17 cellular contexts compared by ENCODE assay signal in genomic region chr17:30506423-30506822, GRCh38. TPM values are rescaled to one million over a fixed set of nuclear protein-coding genes. Genes with fewer than 3 reads are reported as not detected.
A peak's percentile ranks its signal among the peaks of the same experiment; 100 is the strongest.
DNase-seq lines count a peak whose midpoint lies in the region; ATAC-seq and TF ChIP-seq lines count a peak whose summit lies in the region.
"Had no signal": no experiment of that assay in that cellular context is flagged by ENCODE, and none has a peak within 500 bp of the region (broad histone marks: within the 10 kb centered on the region; RNA-seq: fewer than 3 reads in every experiment).

No MANE protein-coding gene starts in this region.

- H3K4me1 ChIP-seq in HEK293 (ENCODE audit: control insufficient read depth, insufficient read depth, low read length) (no peaks in the 10 kb centered on the region), thymus (ENCODE audit: control insufficient read depth, insufficient read depth, low read length) (peaks cover 11% of the 10 kb centered on the region), ascending aorta (no peaks in the 10 kb centered on the region)
- H3K4me1 ChIP-seq: Peyer's patch had no signal

- no peak for DNase-seq in activated T-cell treated with anti-CD3 and anti-CD28 coated beads, Interleukin-2, amount 50 U/mL, for 72 hours
- no peak for DNase-seq in activated T-cell treated with anti-CD3 and anti-CD28 coated beads, Interleukin-2, amount 50 U/mL, for 4 hours
- no peak for DNase-seq in left colon
- DNase-seq in ascending aorta (ENCODE audit: low spot score in 2 of 2): no peak
- DNase-seq in glomerular visceral epithelial cell (ENCODE audit: extremely low spot score): no peak
- DNase-seq: AML-193, DMS153, H7, IMR-90, NCI-H1417 treated with DMSO at 0.1 percent for 48 hours, NCI-H2081, NCI-H510A treated with DMSO at 0.1 percent for 48 hours, Peyer's patch, Right ventricle myocardium superior had no signal

- H3K4me3 ChIP-seq in HEK293 (ENCODE audit: low read depth, low read length) (no peak overlapping the region), thymus (ENCODE audit: low read length) (no peak overlapping the region), ascending aorta (no peak overlapping the region)
- H3K4me3 ChIP-seq: Peyer's patch had no signal

- no peaks in the 10 kb centered on the region for H3K9me3 Mint-ChIP-seq in activated T-cell treated with anti-CD3 and anti-CD28 coated beads, Interleukin-2, amount 50 U/mL, for 72 hours
- H3K9me3 Mint-ChIP-seq in activated T-cell treated with anti-CD3 and anti-CD28 coated beads, Interleukin-2, amount 50 U/mL, for 4 hours: no peaks in the 10 kb centered on the region
- H3K9me3 Mint-ChIP-seq in activated T-helper 17 cell treated with anti-CD3 and anti-CD28 coated beads, Interleukin-2, amount 50 U/mL, for 72 hours: no peaks in the 10 kb centered on the region

- peak overlapping the region; percentile 84 for H3K27ac Mint-ChIP-seq in activated T-cell treated with anti-CD3 and anti-CD28 coated beads, Interleukin-2, amount 50 U/mL, for 72 hours
- H3K27ac Mint-ChIP-seq in activated T-helper 17 cell treated with anti-CD3 and anti-CD28 coated beads, Interleukin-2, amount 50 U/mL, for 72 hours: peak overlapping the region; percentile 11

- 13% methylated on average over 1 of the region's 1 CpG for WGBS in thymus

- ATAC-seq in activated T-cell treated with anti-CD3 and anti-CD28 coated beads, Interleukin-2, amount 50 U/mL, for 72 hours (replicated peaks in 1 of 2): no peak
- no peak for ATAC-seq in activated T-cell treated with anti-CD3 and anti-CD28 coated beads, Interleukin-2, amount 50 U/mL, for 4 hours
- ATAC-seq in activated T-helper 17 cell treated with anti-CD3 and anti-CD28 coated beads, Interleukin-2, amount 50 U/mL, for 72 hours (replicated peaks): no peak
- ATAC-seq in left colon: no peak

- intact Hi-C loops in left colon (cut with DNase I, micrococcal nuclease): no loop called here
- intact Hi-C loops in ascending aorta (cut with DNase I): no loop called here

- peaks cover 8% of the 10 kb centered on the region for H3K4me1 Mint-ChIP-seq in activated T-cell treated with anti-CD3 and anti-CD28 coated beads, Interleukin-2, amount 50 U/mL, for 72 hours (ENCODE audit: low read depth)
- peaks cover 22% of the 10 kb centered on the region for H3K4me1 Mint-ChIP-seq in activated T-cell treated with anti-CD3 and anti-CD28 coated beads, Interleukin-2, amount 50 U/mL, for 4 hours (ENCODE audit: low read depth)
- H3K4me1 Mint-ChIP-seq in activated T-helper 17 cell treated with anti-CD3 and anti-CD28 coated beads, Interleukin-2, amount 50 U/mL, for 72 hours: peaks cover 4% of the 10 kb centered on the region

- H3K27me3 ChIP-seq in thymus (ENCODE audit: control insufficient read depth, insufficient read depth) (no peaks in the 10 kb centered on the region), ascending aorta (no peaks in the 10 kb centered on the region)
- H3K27me3 ChIP-seq: Peyer's patch had no signal

- POLR2A ChIA-PET in HEK293 (lab: Yijun Ruan, JAX): no interaction called here

- H3K36me3 ChIP-seq in HEK293 (ENCODE audit: control insufficient read depth in 2 of 2, insufficient read depth in 1 of 2, low read length in 2 of 2) (peaks cover 36 to 64% of the 10 kb centered on the region in 2 experiments), thymus (ENCODE audit: control insufficient read depth, insufficient read depth) (no peaks in the 10 kb centered on the region), ascending aorta (peaks cover 32 to 50% of the 10 kb centered on the region in 2 donors)

- TF ChIP-seq CTCF in HEK293 (tag by site-specific recombination; IDR thresholded peaks at IDR 0.05): no peak
- no peak for TF ChIP-seq CTCF in ascending aorta (IDR thresholded peaks at IDR 0.05)

- H3K4me3 Mint-ChIP-seq in activated T-cell treated with anti-CD3 and anti-CD28 coated beads, Interleukin-2, amount 50 U/mL, for 72 hours: no peak overlapping the region
- H3K4me3 Mint-ChIP-seq in activated T-cell treated with anti-CD3 and anti-CD28 coated beads, Interleukin-2, amount 50 U/mL, for 4 hours: no peak overlapping the region
- H3K4me3 Mint-ChIP-seq in activated T-helper 17 cell treated with anti-CD3 and anti-CD28 coated beads, Interleukin-2, amount 50 U/mL, for 72 hours: no peak overlapping the region

- CTCF ChIA-PET in HEK293 (lab: Yijun Ruan, JAX): no interaction called here

- H3K36me3 Mint-ChIP-seq in activated T-cell treated with anti-CD3 and anti-CD28 coated beads, Interleukin-2, amount 50 U/mL, for 72 hours (ENCODE audit: insufficient read depth in 2 of 2): peaks cover 5 to 15% of the 10 kb centered on the region in 2 donors
- H3K36me3 Mint-ChIP-seq in activated T-cell treated with anti-CD3 and anti-CD28 coated beads, Interleukin-2, amount 50 U/mL, for 4 hours (ENCODE audit: insufficient read depth): peaks cover 27% of the 10 kb centered on the region
- peaks cover 69% of the 10 kb centered on the region for H3K36me3 Mint-ChIP-seq in activated T-helper 17 cell treated with anti-CD3 and anti-CD28 coated beads, Interleukin-2, amount 50 U/mL, for 72 hours (ENCODE audit: low read depth)

- H3K9me3 ChIP-seq in HEK293 (ENCODE audit: control insufficient read depth, insufficient read depth, low read depth, low read length): no peaks in the 10 kb centered on the region
- H3K9me3 ChIP-seq in thymus (ENCODE audit: control insufficient read depth): no peaks in the 10 kb centered on the region
- H3K9me3 ChIP-seq in ascending aorta: no peaks in the 10 kb centered on the region
- H3K9me3 ChIP-seq: Peyer's patch had no signal

- H3K27me3 Mint-ChIP-seq in activated T-cell treated with anti-CD3 and anti-CD28 coated beads, Interleukin-2, amount 50 U/mL, for 72 hours (ENCODE audit: low read depth): no peaks in the 10 kb centered on the region
- no peaks in the 10 kb centered on the region for H3K27me3 Mint-ChIP-seq in activated T-cell treated with anti-CD3 and anti-CD28 coated beads, Interleukin-2, amount 50 U/mL, for 4 hours (ENCODE audit: low read depth)
- H3K27me3 Mint-ChIP-seq in activated T-helper 17 cell treated with anti-CD3 and anti-CD28 coated beads, Interleukin-2, amount 50 U/mL, for 72 hours: no peaks in the 10 kb centered on the region

- H3K27ac ChIP-seq in HEK293 (ENCODE audit: extremely low read depth, low read depth, low read length): no peak overlapping the region
- H3K27ac ChIP-seq in thymus (ENCODE audit: low read depth): peak overlapping the region; percentile 80
- no peak overlapping the region for H3K27ac ChIP-seq in ascending aorta
- H3K27ac ChIP-seq: Peyer's patch had no signal

TF ChIP-seq in HEK293, 187 proteins besides CTCF, POLR2A, EP300 and RAD21:
- 0 out of 2 replicates have a peak, but pooled peaks have one; percentile 18 for TF ChIP-seq SCRT2 (tag by site-specific recombination; IDR thresholded peaks at IDR 0.05)
- no peak for TF ChIP-seq ZNF660 (tag by site-specific recombination; IDR thresholded peaks at IDR 0.05)
- no peak for TF ChIP-seq ZNF768 (tag by site-specific recombination; IDR thresholded peaks at IDR 0.05)
- TF ChIP-seq ZNF223 (tag by site-specific recombination; IDR thresholded peaks at IDR 0.05): no peak

RNA-seq across cellular contexts. Expression of gene GOSR1, which starts 29.2 kb away (rescaled TPM):
- 10 to 100 TPM; 65.7 to 66.1 TPM for total RNA-seq in activated T-cell treated with anti-CD3 and anti-CD28 coated beads, Interleukin-2, amount 50 U/mL, for 72 hours
- 10 to 100 TPM; 61.7 to 63.5 (median 62.7) TPM for total RNA-seq in activated T-cell treated with anti-CD3 and anti-CD28 coated beads, Interleukin-2, amount 50 U/mL, for 4 hours
- 10 to 100 TPM; 42.4 to 45.2 TPM for total RNA-seq in activated T-helper 17 cell treated with anti-CD3 and anti-CD28 coated beads, Interleukin-2, amount 50 U/mL, for 72 hours
- polyA plus RNA-seq in thymus: 22.2 TPM
- 10 to 100 TPM; 46.8 to 58.5 TPM for total RNA-seq in left colon
- 33.0 TPM for total RNA-seq in ascending aorta
